In genomic region chr1:42816600-42817439, GRCh38 we compare ENCODE assay signal across 8 cellular contexts. TPM values are rescaled to one million over a fixed set of nuclear protein-coding genes. Genes with fewer than 3 reads are reported as not detected.
DNase-seq lines count a peak whose midpoint lies in the region; ATAC-seq and TF ChIP-seq lines count a peak whose summit lies in the region.

Gene ERMAP (plus strand): TSS chr1:42817122. CDS start chr1:42830449, 13,327 bp downstream.
Gene SVBP (minus strand): TSS chr1:42817397. CDS start chr1:42816544, 853 bp downstream.

- H3K4me3 ChIP-seq in AG09309 (ENCODE audit: control insufficient read depth, low read depth, low read length), result peak within 1 kb of the TSS; percentile 87

- peak within 1 kb of the TSS; percentile 99 for H3K27ac ChIP-seq in layer of hippocampus (ENCODE audit: low read depth, low read length)

- H3K27me3 ChIP-seq in layer of hippocampus (ENCODE audit: control insufficient read depth, insufficient read depth, low read length), result no peaks in the 10 kb centered on the region

- ATAC-seq in GM19035 (IDR thresholded peaks at IDR 0.05; ENCODE audit: unreplicated experiment) (peak; percentile 81), HG03280 (IDR thresholded peaks at IDR 0.05; ENCODE audit: unreplicated experiment) (peak; percentile 87)

- DNase-seq in AG09309 (ENCODE audit: low read depth) (no peak), NCI-H446 (lab: John Stamatoyannopoulos, UW) (peak; percentile 91 to 96), cerebellum (ENCODE audit: low spot score) (peak; percentile 97)
- peak; percentile 94 for DNase-seq in activated CD4-positive, alpha-beta T cell treated with anti-CD3 and anti-CD28 coated beads for 1 hour
- peak; percentile 87 to 96 (median 92) for DNase-seq in stimulated activated CD4-positive, alpha-beta T cell treated with anti-CD3 and anti-CD28 coated beads, Interleukin-1b, Interleukin-23, amount 100 ng/mL, for 24 hours (ENCODE audit: low read depth in 4 of 4, low spot score in 1 of 4)

- no peak for TF ChIP-seq CTCF in AG09309 (IDR thresholded peaks at IDR 0.05; ENCODE audit: control insufficient read depth, insufficient read depth, low read depth, low read length, missing control alignments)

RNA-seq across cellular contexts. Expression of gene ERMAP, which starts in this region (rescaled TPM):
- total RNA-seq in cerebellum, result 3.0 TPM

RNA-seq across cellular contexts. Expression of gene SVBP, which starts in this region (rescaled TPM):
- total RNA-seq in cerebellum, result 32.8 TPM
